In the genomic region with DNA sequence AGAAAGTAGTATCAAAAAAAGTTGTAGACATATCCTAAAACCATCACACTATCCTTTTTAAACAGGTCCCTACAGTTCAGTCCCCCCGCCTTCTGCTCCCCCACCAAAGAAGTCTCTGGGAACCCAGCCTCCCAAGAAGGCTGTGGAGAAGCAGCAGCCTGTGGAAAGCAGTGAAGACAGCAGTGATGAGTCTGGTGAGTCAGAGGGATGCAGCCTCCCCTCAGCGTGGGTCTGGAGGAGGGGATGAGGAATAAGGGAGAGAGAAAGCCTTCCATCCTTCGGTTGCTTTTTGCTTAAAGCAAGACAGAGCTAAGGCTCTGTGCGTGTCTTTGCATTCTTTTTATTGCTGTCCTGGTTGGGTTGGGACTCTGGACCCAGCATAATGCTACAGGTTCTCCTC, we compare ENCODE assay signal across 26 cellular contexts.
"Had no signal": no experiment of that assay in that cellular context is flagged by ENCODE, and none has a peak within 500 bp of the region (broad histone marks: within the 10 kb centered on the region; RNA-seq: fewer than 3 reads in every experiment).

No MANE protein-coding gene starts in this region.

- H3K4me2 ChIP-seq: hepatocyte had no signal

- H3K4me1 Mint-ChIP-seq: mesothelial cell of epicardium had no signal

- H3K4me1 ChIP-seq: left ventricle myocardium inferior, parathyroid adenoma, testis, transverse colon had no signal

- H3K4me3 Mint-ChIP-seq: activated T-cell treated with anti-CD3 and anti-CD28 coated beads, Interleukin-2, amount 50 U/mL, for 72 hours; brain; effector memory CD8-positive, alpha-beta T cell; mesothelial cell of epicardium; T-helper 2 cell treated with Interferon-gamma antibody and Interleukin-4, amounts not matched to agents 5 μg/mL and 100 μg/mL, for 36 hours had no signal

- H3K9me3 Mint-ChIP-seq: activated T-cell treated with anti-CD3 and anti-CD28 coated beads, Interleukin-2, amount 50 U/mL, for 72 hours; brain; effector memory CD8-positive, alpha-beta T cell; mesothelial cell of epicardium; naive B cell; T-helper 2 cell treated with Interferon-gamma antibody and Interleukin-4, amounts not matched to agents 5 μg/mL and 100 μg/mL, for 36 hours had no signal

- H3K9me3 ChIP-seq: gastroesophageal sphincter, left ventricle myocardium inferior, spleen, testis, transverse colon had no signal

- H3K27ac Mint-ChIP-seq: brain; effector memory CD8-positive, alpha-beta T cell; mesothelial cell of epicardium; T-helper 2 cell treated with Interferon-gamma antibody and Interleukin-4, amounts not matched to agents 5 μg/mL and 100 μg/mL, for 36 hours had no signal

- H3K27me3 Mint-ChIP-seq: brain; effector memory CD8-positive, alpha-beta T cell; naive B cell had no signal

- H3K27ac ChIP-seq: cardiac muscle cell, coronary artery, gastroesophageal sphincter, hepatocyte, left ventricle myocardium inferior, parathyroid adenoma, spleen, testis, transverse colon had no signal

- DNase-seq: activated CD4-positive, alpha-beta T cell treated with anti-CD3 and anti-CD28 coated beads for 4 hours; activated CD4-positive, alpha-beta T cell treated with anti-CD3 and anti-CD28 coated beads, Interleukin-2, amount 50 U/mL, for 4 hours; activated naive CD4-positive, alpha-beta T cell treated with Interleukin-2 at 50 U/mL for 16 hours; activated T-cell treated with anti-CD3 and anti-CD28 coated beads, Interleukin-2, amount 50 U/mL, for 72 hours; cerebellar nuclear complex; dorsolateral prefrontal cortex; effector memory CD8-positive, alpha-beta T cell; erythroblast; islet precursor cell; left ventricle myocardium inferior; mammary epithelial cell; naive B cell; right cardiac atrium; spleen; stimulated activated naive CD8-positive, alpha-beta T cell treated with anti-CD3 and anti-CD28 coated beads, Interleukin-15, Interleukin-2, amounts not matched to agents 100 U/mL and 50 U/mL, for 24 hours; T-helper 1 cell; testis; transverse colon had no signal

- H2AFZ ChIP-seq: hepatocyte, parathyroid adenoma had no signal

- H3K27me3 ChIP-seq: cardiac muscle cell, dorsolateral prefrontal cortex, gastroesophageal sphincter, hepatocyte, spleen, testis, transverse colon had no signal

- ATAC-seq: activated T-cell treated with anti-CD3 and anti-CD28 coated beads, Interleukin-2, amount 50 U/mL, for 72 hours; effector memory CD8-positive, alpha-beta T cell; gastroesophageal sphincter; right cardiac atrium; stimulated activated naive CD8-positive, alpha-beta T cell treated with anti-CD3 and anti-CD28 coated beads, Interleukin-15, Interleukin-2, amounts not matched to agents 100 U/mL and 50 U/mL, for 24 hours had no signal

- H3K9ac ChIP-seq: parathyroid adenoma had no signal

- H3K4me3 ChIP-seq: cardiac muscle cell, coronary artery, dorsolateral prefrontal cortex, gastroesophageal sphincter, hepatocyte, left ventricle myocardium inferior, spleen, testis, transverse colon had no signal
